In genomic region chr15:83335542-83335941, GRCh38 we compare ENCODE assay signal across 4 cellular contexts. TPM values are rescaled to one million over a fixed set of nuclear protein-coding genes. Genes with fewer than 3 reads are reported as not detected.
"Had no signal": no experiment of that assay in that cellular context is flagged by ENCODE, and none has a peak within 500 bp of the region (broad histone marks: within the 10 kb centered on the region; RNA-seq: fewer than 3 reads in every experiment).

No MANE protein-coding gene starts in this region.

RNA-seq across cellular contexts. Expression of gene BNC1, which starts 51.1 kb away (rescaled TPM):
- total RNA-seq: naive thymus-derived CD8-positive, alpha-beta T cell; natural killer cell; natural killer cell treated with Interleukin-12 subunit alpha and Interleukin-12 subunit beta and Interleukin-15 and Interleukin-18, amount 100 ng/mL, for 72 hours had no signal
- polyA plus RNA-seq: naive thymus-derived CD8-positive, alpha-beta T cell; neural cell had no signal
